Comparison of ENCODE assay signal across 16 cellular contexts in genomic region chr18:12625242-12625641, GRCh38. TPM values are rescaled to one million over a fixed set of nuclear protein-coding genes. Genes with fewer than 3 reads are reported as not detected.
A peak's percentile ranks its signal among the peaks of the same experiment; 100 is the strongest.
DNase-seq lines count a peak whose midpoint lies in the region; ATAC-seq and TF ChIP-seq lines count a peak whose summit lies in the region.
"Had no signal": no experiment of that assay in that cellular context is flagged by ENCODE, and none has a peak within 500 bp of the region (broad histone marks: within the 10 kb centered on the region; RNA-seq: fewer than 3 reads in every experiment).

No MANE protein-coding gene starts in this region.

- WGBS in stomach, 5 donors = 88 to 98% (median 93%) methylated on average over 4 of the region's 4 CpGs

- DNase-seq in AG10803 (ENCODE audit: low read depth) = peak; percentile 60
- DNase-seq in NB4 (ENCODE audit: low read depth) = peak; percentile 38
- DNase-seq in cardiac fibroblast (ENCODE audit: low read depth in 2 of 2) = peak; percentile 36 to 49
- DNase-seq in fibroblast of the conjunctiva (ENCODE audit: low read depth) = peak; percentile 53
- DNase-seq in stomach = no peak
- DNase-seq in activated T-helper 1 cell treated with anti-CD3 and anti-CD28 coated beads, Interleukin-12 subunit alpha, Interleukin-12 subunit beta, Interleukin-2, Interleukin-4 antibody, amounts not matched to agents 30 ng/mL and 10 ng/mL and 1 ng/mL, durations not matched to agents 14 hours and 24 hours and 36 hours (ENCODE audit: low spot score) = no peak
- DNase-seq: Calu3; CD4-positive, alpha-beta T cell; NCI-H187 treated with DMSO at 0.1 percent for 48 hours; NCI-H2171 treated with DMSO at 0.1 percent for 48 hours; NCI-H510A had no signal

- TF ChIP-seq CTCF in AG10803 (conservative IDR thresholded peaks at IDR 0.05; ENCODE audit: low read length) = no peak
- TF ChIP-seq CTCF in NB4 (IDR thresholded peaks at IDR 0.05; ENCODE audit: low read depth, low read length) = no peak
- TF ChIP-seq CTCF in cardiac fibroblast (IDR thresholded peaks at IDR 0.05; ENCODE audit: low read depth, low read length) = no peak
- no peak for TF ChIP-seq CTCF in stomach (IDR thresholded peaks at IDR 0.05)

- no peak for TF ChIP-seq EP300 in stomach (IDR thresholded peaks at IDR 0.05)

- H3K36me3 ChIP-seq in stomach = no peaks in the 10 kb centered on the region
- H3K36me3 ChIP-seq: HAP-1 had no signal

- no peaks in the 10 kb centered on the region for H3K36me3 Mint-ChIP-seq in activated T-helper 1 cell treated with anti-CD3 and anti-CD28 coated beads, Interleukin-12 subunit alpha, Interleukin-12 subunit beta, Interleukin-2, Interleukin-4 antibody, amounts not matched to agents 30 ng/mL and 10 ng/mL and 1 ng/mL, durations not matched to agents 14 hours and 24 hours and 36 hours (ENCODE audit: low read depth)

- no peak for TF ChIP-seq POLR2A in NB4 (IDR thresholded peaks at IDR 0.05; ENCODE audit: extremely low read depth, insufficient read length)
- TF ChIP-seq POLR2A in stomach (IDR thresholded peaks at IDR 0.05) = no peak

- intact Hi-C loops in stomach (cut with DNase I; ENCODE audit: low total_unique reads) = no loop called here
- intact Hi-C loops in activated T-helper 1 cell treated with anti-CD3 and anti-CD28 coated beads, Interleukin-12 subunit alpha, Interleukin-12 subunit beta, Interleukin-2, Interleukin-4 antibody, amounts not matched to agents 30 ng/mL and 10 ng/mL and 1 ng/mL, durations not matched to agents 14 hours and 24 hours and 36 hours (cut with micrococcal nuclease) = no loop called here

- peaks cover 4% of the 10 kb centered on the region for H3K27me3 Mint-ChIP-seq in activated T-helper 1 cell treated with anti-CD3 and anti-CD28 coated beads, Interleukin-12 subunit alpha, Interleukin-12 subunit beta, Interleukin-2, Interleukin-4 antibody, amounts not matched to agents 30 ng/mL and 10 ng/mL and 1 ng/mL, durations not matched to agents 14 hours and 24 hours and 36 hours (ENCODE audit: insufficient read depth)

- no peak overlapping the region for H3K27ac ChIP-seq in stomach
- H3K27ac ChIP-seq: SJSA1 had no signal

- H3K4me3 Mint-ChIP-seq in activated T-helper 1 cell treated with anti-CD3 and anti-CD28 coated beads, Interleukin-12 subunit alpha, Interleukin-12 subunit beta, Interleukin-2, Interleukin-4 antibody, amounts not matched to agents 30 ng/mL and 10 ng/mL and 1 ng/mL, durations not matched to agents 14 hours and 24 hours and 36 hours = no peak overlapping the region
- H3K4me3 Mint-ChIP-seq: B cell; CD4-positive, alpha-beta T cell had no signal

- H3K4me3 ChIP-seq in AG10803 (ENCODE audit: low read length) (no peak overlapping the region), NB4 (ENCODE audit: low read depth, low read length) (no peak overlapping the region), cardiac fibroblast (replicated peaks in 1 of 2; ENCODE audit: low read depth in 2 of 2, low read length in 2 of 2) (no peak overlapping the region), stomach (no peak overlapping the region)
- H3K4me3 ChIP-seq: GM12878, HAP-1, SJSA1 had no signal

- H3K9me3 Mint-ChIP-seq in activated T-helper 1 cell treated with anti-CD3 and anti-CD28 coated beads, Interleukin-12 subunit alpha, Interleukin-12 subunit beta, Interleukin-2, Interleukin-4 antibody, amounts not matched to agents 30 ng/mL and 10 ng/mL and 1 ng/mL, durations not matched to agents 14 hours and 24 hours and 36 hours = no peaks in the 10 kb centered on the region
- H3K9me3 Mint-ChIP-seq: CD4-positive, alpha-beta T cell had no signal

- H3K4me1 ChIP-seq in stomach = peaks cover 0 to 4% (median 0%) of the 10 kb centered on the region in 4 donors

- ATAC-seq in HG02973 (IDR thresholded peaks at IDR 0.05; ENCODE audit: unreplicated experiment) = no peak
- ATAC-seq: GM12878 had no signal

- no peak overlapping the region for H3K27ac Mint-ChIP-seq in activated T-helper 1 cell treated with anti-CD3 and anti-CD28 coated beads, Interleukin-12 subunit alpha, Interleukin-12 subunit beta, Interleukin-2, Interleukin-4 antibody, amounts not matched to agents 30 ng/mL and 10 ng/mL and 1 ng/mL, durations not matched to agents 14 hours and 24 hours and 36 hours
- H3K27ac Mint-ChIP-seq: B cell; CD4-positive, alpha-beta T cell had no signal

- no peaks in the 10 kb centered on the region for H3K4me1 Mint-ChIP-seq in activated T-helper 1 cell treated with anti-CD3 and anti-CD28 coated beads, Interleukin-12 subunit alpha, Interleukin-12 subunit beta, Interleukin-2, Interleukin-4 antibody, amounts not matched to agents 30 ng/mL and 10 ng/mL and 1 ng/mL, durations not matched to agents 14 hours and 24 hours and 36 hours (ENCODE audit: low read depth)
- H3K4me1 Mint-ChIP-seq: B cell had no signal

- no peaks in the 10 kb centered on the region for H3K9me3 ChIP-seq in stomach
- H3K9me3 ChIP-seq: HAP-1, SJSA1 had no signal

- no peaks in the 10 kb centered on the region for H3K27me3 ChIP-seq in stomach
- H3K27me3 ChIP-seq: SJSA1 had no signal

RNA-seq across cellular contexts. Expression of gene SPIRE1, which starts 32.7 kb away (rescaled TPM):
- total RNA-seq in stomach = 10 to 100 TPM in 3 of 5 donors, 1 to 10 TPM in 2; 4.1 to 24.4 (median 23.7) TPM
- polyA plus RNA-seq in stomach = 1 to 10 TPM; 3.1 to 9.9 (median 6.9) TPM
- total RNA-seq in activated T-helper 1 cell treated with anti-CD3 and anti-CD28 coated beads, Interleukin-12 subunit alpha, Interleukin-12 subunit beta, Interleukin-2, Interleukin-4 antibody, amounts not matched to agents 30 ng/mL and 10 ng/mL and 1 ng/mL, durations not matched to agents 14 hours and 24 hours and 36 hours = 8.8 and 10.9 TPM in 2 replicates

Comparison
In these comparisons a context has a peak if more than half of its experiments do, and no peak if none do; other contexts are left out.
1. DNase-seq: peak in AG10803 (single experiment), NB4 (single experiment), cardiac fibroblast (2 of 2) and fibroblast of the conjunctiva (single experiment); none in stomach (single experiment) and activated T-helper 1 cell treated with anti-CD3 and anti-CD28 coated beads, Interleukin-12 subunit alpha, Interleukin-12 subunit beta, Interleukin-2, Interleukin-4 antibody, amounts not matched to agents 30 ng/mL and 10 ng/mL and 1 ng/mL, durations not matched to agents 14 hours and 24 hours and 36 hours (single experiment).